In genomic region chr12:119938049-119938667, GRCh38 we compare ENCODE assay signal across 9 cellular contexts. TPM values are rescaled to one million over a fixed set of nuclear protein-coding genes. Genes with fewer than 3 reads are reported as not detected.
DNase-seq lines count a peak whose midpoint lies in the region; ATAC-seq and TF ChIP-seq lines count a peak whose summit lies in the region.
"Had no signal": no experiment of that assay in that cellular context is flagged by ENCODE, and none has a peak within 500 bp of the region (broad histone marks: within the 10 kb centered on the region; RNA-seq: fewer than 3 reads in every experiment).

No MANE protein-coding gene starts in this region.

- no peak overlapping the region for H3K9ac ChIP-seq in mammary epithelial cell (ENCODE audit: insufficient read depth, low read length)

- in situ Hi-C loops in mammary epithelial cell (cut with MboI; ENCODE audit: low sequenced_read_pairs in 2 of 2): no loop called here

- ATAC-seq in WTC11: peak; percentile 81
- ATAC-seq in GM21529 (IDR thresholded peaks at IDR 0.05; ENCODE audit: unreplicated experiment): no peak

- H3K9me3 ChIP-seq in mammary epithelial cell (replicated peaks; ENCODE audit: insufficient read depth, low read length): no peaks in the 10 kb centered on the region

- TF ChIP-seq CTCF in WTC11 (IDR thresholded peaks at IDR 0.05) (peak; percentile 69; the same call in 1 of the 2 replicates), mammary epithelial cell (conservative IDR thresholded peaks at IDR 0.05 in 1 of 2, IDR thresholded peaks at IDR 0.05 in 1 of 2; ENCODE audit: extremely low read depth in 1 of 2, insufficient read depth in 1 of 2, low read depth in 1 of 2, low read length in 2 of 2) (peak; percentile 80 to 94)

- H3K4me3 Mint-ChIP-seq in WTC11: no peak overlapping the region

- no peaks in the 10 kb centered on the region for H3K36me3 ChIP-seq in mammary epithelial cell (ENCODE audit: insufficient read depth, low read length)

- H3K4me1 Mint-ChIP-seq in WTC11: peaks cover 10% of the 10 kb centered on the region

- no peak overlapping the region for H3K4me2 ChIP-seq in mammary epithelial cell (ENCODE audit: insufficient read depth, low read depth, low read length)

- H3K27ac Mint-ChIP-seq in WTC11: no peak overlapping the region

- intact Hi-C loops in mammary epithelial cell (cut with micrococcal nuclease): loop anchor here (1.0 to 5.0 kb wide), 3 partner anchors 51 to 329 kb away; partner anchors contain the start of genes BICDL1 and PXN

- H4K20me1 ChIP-seq in mammary epithelial cell (ENCODE audit: insufficient read depth, low read length): no peaks in the 10 kb centered on the region

- no peaks in the 10 kb centered on the region for H3K9me3 Mint-ChIP-seq in WTC11

- H3K4me3 ChIP-seq in mammary epithelial cell (replicated peaks in 1 of 3; ENCODE audit: insufficient read depth in 1 of 3, low read depth in 2 of 3, low read length in 3 of 3): no peak overlapping the region
- H3K4me3 ChIP-seq: skin epidermis had no signal

- CTCF ChIA-PET in WTC11 (lab: Charles Lee): interaction anchor here (0.6 to 1.2 kb wide), 2 partner anchors 26 to 134 kb away, joined by 3 read pairs; no protein-coding TSS in a partner anchor
- CTCF ChIA-PET in mammary epithelial cell (lab: Charles Lee; ENCODE audit: low non-redundant PET): no interaction called here

- H3K79me2 ChIP-seq in mammary epithelial cell (ENCODE audit: insufficient read depth, low read length): no peaks in the 10 kb centered on the region

- H3K4me1 ChIP-seq in mammary epithelial cell (ENCODE audit: insufficient read depth, low read length): peaks cover 7% of the 10 kb centered on the region

- H3K27me3 Mint-ChIP-seq in WTC11 (ENCODE audit: low read depth): no peaks in the 10 kb centered on the region; the same call in 1 of the 2 replicates

- DNase-seq in NCI-H526 (lab: John Stamatoyannopoulos, UW) (peak; percentile 40 to 60), NCI-H526 treated with DMSO at 0.1 percent for 48 hours (lab: John Stamatoyannopoulos, UW) (no peak), NCI-H1694 (lab: John Stamatoyannopoulos, UW) (peak; percentile 37), WTC11 (ENCODE audit: low spot score) (peak; percentile 78), mammary epithelial cell (peak; percentile 27), kidney tubule cell (ENCODE audit: low spot score) (peak; percentile 58)
- peak; percentile 78 for DNase-seq in stimulated activated CD4-positive, alpha-beta T cell treated with anti-CD3 and anti-CD28 coated beads, Interleukin-4, amount 100 ng/mL, for 24 hours

- BruUV-seq in mammary epithelial cell (replicated peaks; lab: Mats Ljungman, UMichigan): no TSS peak

- WGBS in mammary epithelial cell (ENCODE audit: low coverage, missing lambda C conversion rate): 31% methylated on average over 8 of the region's 9 CpGs

- no peaks in the 10 kb centered on the region for H3K36me3 Mint-ChIP-seq in WTC11

- H3K27ac ChIP-seq in mammary epithelial cell (ENCODE audit: insufficient read depth, low read depth, low read length): no peak overlapping the region
- H3K27ac ChIP-seq: skin epidermis had no signal

- dilution Hi-C loops in mammary epithelial cell (cut with HindIII; ENCODE audit: low sequenced_read_pairs): no loop called here

- H3K27me3 ChIP-seq in mammary epithelial cell (ENCODE audit: insufficient read depth, low read length): no peaks in the 10 kb centered on the region

- POLR2A ChIA-PET in WTC11 (lab: Charles Lee): no interaction called here

- H2AFZ ChIP-seq in mammary epithelial cell (ENCODE audit: low read depth, low read length): no peak overlapping the region

TF ChIP-seq in WTC11, 78 proteins besides CTCF, POLR2A, EP300 and RAD21 (continues in another document):
- TF ChIP-seq RORB (CRISPR knock-in tag; IDR thresholded peaks at IDR 0.05) (no peak), GRHL2 (CRISPR knock-in tag; IDR thresholded peaks at IDR 0.05; ENCODE audit: insufficient replicate concordance, severe bottlenecking) (no peak), RELA (CRISPR knock-in tag; IDR thresholded peaks at IDR 0.05; ENCODE audit: borderline replicate concordance) (no peak), MXD4 (CRISPR knock-in tag; IDR thresholded peaks at IDR 0.05; ENCODE audit: borderline replicate concordance) (no peak), TP53 (CRISPR knock-in tag; IDR thresholded peaks at IDR 0.05) (no peak), NFYB (CRISPR knock-in tag; conservative IDR thresholded peaks at IDR 0.05; ENCODE audit: low read depth) (no peak), ZNF425 (CRISPR knock-in tag; conservative IDR thresholded peaks at IDR 0.05) (no peak), ZNF532 (CRISPR knock-in tag; IDR thresholded peaks at IDR 0.05; ENCODE audit: borderline replicate concordance) (no peak), ZNF121 (CRISPR knock-in tag; IDR thresholded peaks at IDR 0.05) (no peak), ZNF219 (CRISPR knock-in tag; IDR thresholded peaks at IDR 0.05; ENCODE audit: borderline replicate concordance) (no peak), TEAD1 (CRISPR knock-in tag; IDR thresholded peaks at IDR 0.05) (no peak), EMX1 (CRISPR knock-in tag; IDR thresholded peaks at IDR 0.05) (no peak), SP1 (CRISPR knock-in tag; conservative IDR thresholded peaks at IDR 0.05) (no peak), HMGA2 (CRISPR knock-in tag; IDR thresholded peaks at IDR 0.05) (no peak), ZNF317 (CRISPR knock-in tag; IDR thresholded peaks at IDR 0.05; ENCODE audit: borderline replicate concordance, low read depth) (no peak), CBFB (CRISPR knock-in tag; IDR thresholded peaks at IDR 0.05; ENCODE audit: low read depth) (no peak), TCF7 (CRISPR knock-in tag; IDR thresholded peaks at IDR 0.05; ENCODE audit: low read depth) (no peak)
- TF ChIP-seq, protein P1, sequence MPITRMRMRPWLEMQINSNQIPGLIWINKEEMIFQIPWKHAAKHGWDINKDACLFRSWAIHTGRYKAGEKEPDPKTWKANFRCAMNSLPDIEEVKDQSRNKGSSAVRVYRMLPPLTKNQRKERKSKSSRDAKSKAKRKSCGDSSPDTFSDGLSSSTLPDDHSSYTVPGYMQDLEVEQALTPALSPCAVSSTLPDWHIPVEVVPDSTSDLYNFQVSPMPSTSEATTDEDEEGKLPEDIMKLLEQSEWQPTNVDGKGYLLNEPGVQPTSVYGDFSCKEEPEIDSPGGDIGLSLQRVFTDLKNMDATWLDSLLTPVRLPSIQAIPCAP (CRISPR knock-in tag; IDR thresholded peaks at IDR 0.05): no peak
- TF ChIP-seq, protein P2, sequence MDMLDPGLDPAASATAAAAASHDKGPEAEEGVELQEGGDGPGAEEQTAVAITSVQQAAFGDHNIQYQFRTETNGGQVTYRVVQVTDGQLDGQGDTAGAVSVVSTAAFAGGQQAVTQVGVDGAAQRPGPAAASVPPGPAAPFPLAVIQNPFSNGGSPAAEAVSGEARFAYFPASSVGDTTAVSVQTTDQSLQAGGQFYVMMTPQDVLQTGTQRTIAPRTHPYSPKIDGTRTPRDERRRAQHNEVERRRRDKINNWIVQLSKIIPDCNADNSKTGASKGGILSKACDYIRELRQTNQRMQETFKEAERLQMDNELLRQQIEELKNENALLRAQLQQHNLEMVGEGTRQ (CRISPR knock-in tag; IDR thresholded peaks at IDR 0.05): no peak

RNA-seq across cellular contexts. Expression of gene BICDL1, which starts 50.9 kb away (rescaled TPM):
- total RNA-seq in WTC11 (2021) (17.9 to 23.1 TPM (median 20.2 TPM) in 3 replicates), mammary epithelial cell (10 to 100 TPM; 10.7 to 14.8 TPM)
- 9.8 TPM for polyA plus RNA-seq in mammary epithelial cell
- 8.0 TPM for polyA minus RNA-seq in mammary epithelial cell
